Comparison of ENCODE assay signal across 16 cellular contexts in genomic region chr12:104602426-104602825, GRCh38.
DNase-seq lines count a peak whose midpoint lies in the region; TF ChIP-seq lines count a peak whose summit lies in the region.
"Had no signal": no experiment of that assay in that cellular context is flagged by ENCODE, and none has a peak within 500 bp of the region (broad histone marks: within the 10 kb centered on the region; RNA-seq: fewer than 3 reads in every experiment).

No MANE protein-coding gene starts in this region.

- H3K27me3 Mint-ChIP-seq in T-helper 1 cell treated with Interleukin-12 subunit alpha and Interleukin-12 subunit beta and Interleukin-4 antibody, amounts not matched to agents 30 μg/mL and 1 μg/mL, for 36 hours (ENCODE audit: low read depth), result no peaks in the 10 kb centered on the region

- H3K4me3 Mint-ChIP-seq in T-helper 1 cell treated with Interleukin-12 subunit alpha and Interleukin-12 subunit beta and Interleukin-4 antibody, amounts not matched to agents 30 μg/mL and 1 μg/mL, for 36 hours, result no peak overlapping the region

- no peak for TF ChIP-seq CTCF in spleen (IDR thresholded peaks at IDR 0.05 in 8 of 11, conservative IDR thresholded peaks at IDR 0.05 in 3 of 11)

- H3K36me3 ChIP-seq in spleen, result peaks cover 0 to 21% (median 0%) of the 10 kb centered on the region in 6 donors
- H3K36me3 ChIP-seq: left lung had no signal

- intact Hi-C loops in spleen (cut with DNase I; ENCODE audit: low total_unique reads), result no loop called here

- peaks cover 19 to 98% (median 59%) of the 10 kb centered on the region in 6 donors for H3K4me1 ChIP-seq in spleen

- H3K4me3 ChIP-seq in Jurkat, Clone E6-1 (ENCODE audit: low read length), result no peak overlapping the region
- no peak overlapping the region for H3K4me3 ChIP-seq in spleen
- H3K4me3 ChIP-seq: body of pancreas, left lung had no signal

- H3K27me3 ChIP-seq in spleen (replicated peaks in 1 of 7), result no peaks in the 10 kb centered on the region
- H3K27me3 ChIP-seq: body of pancreas, left lung had no signal

- H3K36me3 Mint-ChIP-seq in T-helper 1 cell treated with Interleukin-12 subunit alpha and Interleukin-12 subunit beta and Interleukin-4 antibody, amounts not matched to agents 30 μg/mL and 1 μg/mL, for 36 hours (ENCODE audit: low read depth), result peaks cover 29% of the 10 kb centered on the region

- H3K9me3 Mint-ChIP-seq in T-helper 1 cell treated with Interleukin-12 subunit alpha and Interleukin-12 subunit beta and Interleukin-4 antibody, amounts not matched to agents 30 μg/mL and 1 μg/mL, for 36 hours, result no peaks in the 10 kb centered on the region

- DNase-seq in T-helper 1 cell (no peak), astrocyte of the hippocampus (ENCODE audit: low read depth, low spot score) (peak; percentile 28), spleen (no peak), HuH-7 (ENCODE audit: low spot score) (no peak), hepatic stellate cell (ENCODE audit: low spot score) (no peak), MV-4-11 (lab: John Stamatoyannopoulos, UW) (no peak)
- peak; percentile 57 for DNase-seq in Jurkat, Clone E6-1 (ENCODE audit: low read depth, low spot score)
- DNase-seq: activated naive CD4-positive, alpha-beta T cell treated with Interleukin-2 at 50 U/mL for 16 hours; body of pancreas; H7; left lung; NCI-H1092; SK-N-SH; substantia nigra had no signal

- H3K9me3 ChIP-seq in spleen, result no peaks in the 10 kb centered on the region
- H3K9me3 ChIP-seq: body of pancreas, left lung, SK-N-SH had no signal

- 89 to 96% (median 92%) methylated on average over 6 of the region's 6 CpGs for WGBS in spleen, 5 donors

- H3K4me1 Mint-ChIP-seq in T-helper 1 cell treated with Interleukin-12 subunit alpha and Interleukin-12 subunit beta and Interleukin-4 antibody, amounts not matched to agents 30 μg/mL and 1 μg/mL, for 36 hours (ENCODE audit: low read depth), result peaks cover 63% of the 10 kb centered on the region

- peak overlapping the region; percentile 77 for H3K27ac Mint-ChIP-seq in T-helper 1 cell treated with Interleukin-12 subunit alpha and Interleukin-12 subunit beta and Interleukin-4 antibody, amounts not matched to agents 30 μg/mL and 1 μg/mL, for 36 hours

- peak overlapping the region in 5 of 8 donors; percentile 28 to 79 (median 51) for H3K27ac ChIP-seq in spleen
- H3K27ac ChIP-seq: body of pancreas, VCaP had no signal

- TF ChIP-seq POLR2A in spleen (IDR thresholded peaks at IDR 0.05), result no peak

Comparison
In these comparisons a context has a peak if more than half of its experiments do, and no peak if none do; other contexts are left out.
1. DNase-seq: peak in Jurkat, Clone E6-1 (single experiment) and astrocyte of the hippocampus (single experiment); none in T-helper 1 cell (0 of 5), spleen (single experiment), HuH-7 (single experiment), hepatic stellate cell (single experiment) and MV-4-11 (single experiment).